ENCODE assay signal across 24 cellular contexts in the genomic region with DNA sequence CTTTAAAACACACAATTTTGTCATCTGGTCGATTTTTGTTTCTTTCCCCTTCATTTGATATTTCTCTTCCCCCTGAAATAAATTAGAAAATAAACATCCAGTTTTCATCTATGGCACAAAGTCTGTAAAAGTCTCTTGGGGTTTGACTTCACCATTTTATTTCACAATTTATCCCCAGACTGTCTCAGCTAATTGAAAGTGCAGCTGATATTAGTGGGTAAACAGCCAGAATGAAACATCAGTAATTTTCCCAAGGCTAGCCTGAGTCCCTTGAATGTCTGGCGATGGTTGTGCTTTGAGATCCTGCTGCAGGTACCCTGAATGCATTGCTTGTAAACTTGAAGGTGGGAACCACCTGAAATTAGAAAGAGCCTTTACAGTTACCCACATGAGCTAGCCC.
"Had no signal": no experiment of that assay in that cellular context is flagged by ENCODE, and none has a peak within 500 bp of the region (broad histone marks: within the 10 kb centered on the region; RNA-seq: fewer than 3 reads in every experiment).

No MANE protein-coding gene starts in this region.

- H3K9me3 ChIP-seq: neutrophil, pancreas, right lobe of liver, suprapubic skin, transverse colon had no signal

- H3K27ac ChIP-seq: dorsolateral prefrontal cortex, foreskin keratinocyte, heart right ventricle, neutrophil, pancreas, right lobe of liver, suprapubic skin, transverse colon had no signal

- H3K4me1 ChIP-seq: foreskin keratinocyte, pancreas, right lobe of liver, transverse colon had no signal

- H3K27me3 ChIP-seq: dorsolateral prefrontal cortex, foreskin keratinocyte, heart right ventricle, neutrophil, pancreas, right lobe of liver, suprapubic skin, transverse colon had no signal

- ATAC-seq: foreskin keratinocyte; left colon; natural killer cell; right lobe of liver; stimulated activated naive B cell treated with anti-CD40 and anti-IgM and Interleukin-4, amounts not matched to agents 10 μg/mL and 1 μg/mL and 100 μg/mL, for 72 hours had no signal

- DNase-seq: caudate nucleus; cerebellar nuclear complex; dorsolateral prefrontal cortex; effector CD8-positive, alpha-beta T cell; erythroblast; foreskin keratinocyte; glutamatergic neuron; heart right ventricle; hippocampal formation; islet precursor cell; kidney glomerular epithelial cell; left colon; natural killer cell; pancreas; retina; right lobe of liver; small intestine; stimulated activated CD4-positive, alpha-beta T cell treated with anti-CD3 and anti-CD28 coated beads, Interleukin-15, amount 100 ng/mL, for 24 hours; stimulated activated CD4-positive, alpha-beta T cell treated with anti-CD3 and anti-CD28 coated beads, Interleukin-2, amount 100 ng/mL, for 48 hours; stimulated activated naive B cell treated with anti-CD40 and anti-IgM and Interleukin-4, amounts not matched to agents 10 μg/mL and 1 μg/mL and 100 μg/mL, for 72 hours; transverse colon had no signal

- H3K36me3 ChIP-seq: heart right ventricle, neutrophil, pancreas, right lobe of liver, suprapubic skin, transverse colon had no signal

- H3K4me3 ChIP-seq: dorsolateral prefrontal cortex, heart right ventricle, lung, pancreas, right lobe of liver, suprapubic skin, transverse colon had no signal
